ENCODE assay signal across 6 cellular contexts in the genomic region with DNA sequence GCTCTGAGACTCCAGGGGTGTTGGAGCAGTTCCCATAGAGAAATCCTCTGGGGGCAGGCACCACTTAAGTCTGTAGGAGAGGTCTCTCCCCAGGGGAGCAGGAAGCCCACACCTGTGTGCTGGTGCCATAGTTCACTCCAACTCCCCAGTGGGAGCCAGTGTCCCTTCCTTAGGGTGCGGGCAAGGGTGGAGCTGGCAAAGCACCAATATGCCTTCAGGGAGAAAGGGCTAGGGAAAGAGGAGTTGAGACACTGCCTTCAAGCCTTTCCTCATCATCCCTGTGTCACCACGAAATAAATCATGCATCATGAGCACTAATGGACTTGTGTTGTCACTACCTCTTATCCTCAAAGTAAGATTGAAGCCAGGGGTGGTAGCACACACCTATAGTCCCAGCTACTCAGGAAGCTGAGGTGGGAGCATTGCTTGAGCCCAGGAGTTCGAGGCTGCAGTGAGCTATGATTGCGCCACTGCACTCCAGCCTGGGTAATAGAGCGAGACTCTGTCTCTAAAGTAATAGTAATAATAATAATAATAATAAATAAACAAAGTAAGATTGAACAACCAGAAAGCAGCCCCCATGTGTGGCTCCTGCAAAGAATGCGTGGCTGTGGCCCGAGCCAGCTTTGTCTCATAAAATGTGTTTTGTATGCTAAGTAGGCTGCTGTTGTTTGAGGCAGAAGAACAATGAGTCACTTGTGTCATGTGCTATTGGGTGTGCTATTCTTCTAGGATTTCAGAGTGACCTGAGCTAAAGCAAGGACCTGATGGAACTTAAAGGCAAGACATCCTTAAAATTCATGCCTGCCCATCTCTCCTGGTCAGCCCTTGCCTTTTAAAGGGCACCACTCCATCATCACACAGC. TPM values are rescaled to one million over a fixed set of nuclear protein-coding genes. Genes with fewer than 3 reads are reported as not detected.
DNase-seq lines count a peak whose midpoint lies in the region; ATAC-seq, FAIRE-seq and TF ChIP-seq lines count a peak whose summit lies in the region.

No MANE protein-coding gene starts in this region.

- ATAC-seq in K562 = no peak
- no peak for ATAC-seq in GM19455 (IDR thresholded peaks at IDR 0.05; ENCODE audit: unreplicated experiment)
- ATAC-seq in HG02798 (IDR thresholded peaks at IDR 0.05; ENCODE audit: poor library complexity, unreplicated experiment) = no peak

- 0 out of 5 replicates have a peak, but pooled peaks cover 0 to 3% of the 10 kb centered on the region in 2 experiments for H3K4me1 ChIP-seq in K562 (replicated peaks in 1 of 2; ENCODE audit: control insufficient read depth in 2 of 2, insufficient read depth in 2 of 2, low read length in 2 of 2)
- H3K4me1 ChIP-seq in mesenchymal stem cell (ENCODE audit: control insufficient read depth, insufficient read depth, low read depth, low read length) = peaks cover 14% of the 10 kb centered on the region

- no peak overlapping the region for H2AFZ ChIP-seq in K562 (ENCODE audit: low read depth, low read length)
- no peak overlapping the region for H2AFZ ChIP-seq in mesenchymal stem cell (ENCODE audit: low read depth, low read length)

- H3K27me3 ChIP-seq in K562 (ENCODE audit: control insufficient read depth in 2 of 2, insufficient read depth in 2 of 2, low read length in 2 of 2) (peaks cover 38 to 43% of the 10 kb centered on the region in 2 experiments; a peak in 4 of 5 replicates), mesenchymal stem cell (ENCODE audit: control insufficient read depth in 1 of 2, insufficient read depth in 1 of 2, low read length in 2 of 2) (no peaks in the 10 kb centered on the region)

- no peaks in the 10 kb centered on the region for H3K36me3 ChIP-seq in K562 (ENCODE audit: control insufficient read depth, insufficient read depth, low read length)
- H3K36me3 ChIP-seq in mesenchymal stem cell (ENCODE audit: control insufficient read depth in 1 of 2, insufficient read depth in 2 of 2, low read depth in 1 of 2, low read length in 2 of 2) = no peaks in the 10 kb centered on the region

- in situ Hi-C loops in K562 (cut with MboI) = no loop called here
- in situ Hi-C loops in G401 (cut with HindIII; ENCODE audit: low sequenced_read_pairs) = no loop called here

- CTCF ChIA-PET in K562 (lab: Yijun Ruan, JAX; ENCODE audit: low intra/inter-chr PET ratio) = no interaction called here

- intact Hi-C loops in K562 (cut with micrococcal nuclease) = no loop called here

- TF ChIP-seq EP300 in K562 (IDR thresholded peaks at IDR 0.05; ENCODE audit: low read length) = no peak

- H2AK5ac ChIP-seq in mesenchymal stem cell (ENCODE audit: low read length, severe bottlenecking) = peak overlapping the region; percentile 33

- no peaks in the 10 kb centered on the region for H3K9me3 ChIP-seq in K562 (replicated peaks; ENCODE audit: control insufficient read depth, insufficient read depth, low read depth, low read length)
- H3K9me3 ChIP-seq in mesenchymal stem cell (ENCODE audit: control insufficient read depth, low read length) = no peaks in the 10 kb centered on the region

- 4% methylated on average over 7 of the region's 7 CpGs for WGBS in K562 (ENCODE audit: insufficient coverage, low coverage, missing lambda C conversion rate)
- 86% methylated on average over 4 of the region's 7 CpGs for WGBS in mesenchymal stem cell

- no peak overlapping the region for H3K9ac ChIP-seq in K562 (ENCODE audit: insufficient read depth in 1 of 2, low read depth in 2 of 2, low read length in 2 of 2)
- H3K9ac ChIP-seq in mesenchymal stem cell (ENCODE audit: low read length) = no peak overlapping the region

- TF ChIP-seq CTCF in K562 (IDR thresholded peaks at IDR 0.05 in 2 of 3, conservative IDR thresholded peaks at IDR 0.05 in 1 of 3; ENCODE audit: insufficient read depth in 2 of 3, low read depth in 1 of 3, low read length in 3 of 3) = no peak

- no peak for FAIRE-seq in K562 (lab: Jason Lieb, UNC)

- H3K27ac ChIP-seq in K562 (ENCODE audit: extremely low read depth, low read depth, low read length) (no peak overlapping the region), mesenchymal stem cell (ENCODE audit: low read length, poor library complexity, severe bottlenecking) (no peak overlapping the region)

- POLR2A ChIA-PET in K562 (lab: Yijun Ruan, JAX) = interaction anchor here (0.5 to 1.5 kb wide), 4 partner anchors 9 to 270 kb away, joined by 3 to 5 read pairs (median 4); no protein-coding TSS in a partner anchor

- no peaks in the 10 kb centered on the region for H3K79me2 ChIP-seq in K562 (ENCODE audit: control insufficient read depth, insufficient read depth, low read length)

- peaks cover 6% of the 10 kb centered on the region for H4K20me1 ChIP-seq in K562 (replicated peaks; ENCODE audit: control insufficient read depth, insufficient read depth, low read length)

- TF ChIP-seq POLR2A in K562 (conservative IDR thresholded peaks at IDR 0.05) = no peak

- no peak overlapping the region for H3K4me2 ChIP-seq in K562 (ENCODE audit: insufficient read depth, low read length)
- H3K4me2 ChIP-seq in mesenchymal stem cell (ENCODE audit: low read length, poor library complexity, severe bottlenecking) = no peak overlapping the region

- H2BK120ac ChIP-seq in mesenchymal stem cell (ENCODE audit: low read depth, low read length) = no peak overlapping the region

- no peak overlapping the region for H2BK15ac ChIP-seq in mesenchymal stem cell (ENCODE audit: low read depth, poor library complexity, severe bottlenecking)

- H2BK12ac ChIP-seq in mesenchymal stem cell (ENCODE audit: low read length in 2 of 2) = peak overlapping the region in 1 of 2 experiments; percentile 12

- no peaks in the 10 kb centered on the region for H3K79me1 ChIP-seq in mesenchymal stem cell (replicated peaks; ENCODE audit: low read length, poor library complexity, severe bottlenecking)

- H3K4ac ChIP-seq in mesenchymal stem cell (ENCODE audit: low read depth in 1 of 2, low read length in 2 of 2) = no peak overlapping the region

- BruUV-seq in K562 (replicated peaks; lab: Mats Ljungman, UMichigan) = no TSS peak

- TF ChIP-seq RAD21 in K562 (CRISPR knock-in tag; conservative IDR thresholded peaks at IDR 0.05 in 1 of 2, IDR thresholded peaks at IDR 0.05 in 1 of 2) = no peak

- no peak overlapping the region for H3K4me3 ChIP-seq in K562
- no peak overlapping the region for H3K4me3 ChIP-seq in mesenchymal stem cell (ENCODE audit: insufficient read depth in 1 of 2, low read depth in 1 of 2, low read length in 2 of 2)

- H2BK5ac ChIP-seq in mesenchymal stem cell (ENCODE audit: low read depth, low read length, poor library complexity, severe bottlenecking) = no peak overlapping the region

- H3K23ac ChIP-seq in mesenchymal stem cell (ENCODE audit: low read length in 2 of 2) = no peak overlapping the region

- H4K8ac ChIP-seq in mesenchymal stem cell (ENCODE audit: low read length) = no peak overlapping the region

- H4K91ac ChIP-seq in mesenchymal stem cell (ENCODE audit: low read length) = no peak overlapping the region

- no peak overlapping the region for H3K14ac ChIP-seq in mesenchymal stem cell (ENCODE audit: low read length in 2 of 2)

- H3K9me1 ChIP-seq in K562 (ENCODE audit: control insufficient read depth, insufficient read depth, low read length) = no peaks in the 10 kb centered on the region

- DNase-seq in EH (ENCODE audit: low read depth) (peak; percentile 58), K562 (ENCODE audit: extremely low read depth in 1 of 4, low spot score in 3 of 4) (no peak), mesenchymal stem cell (peak; percentile 42), G401 (ENCODE audit: low spot score) (no peak)

- peak overlapping the region in 1 of 2 experiments; percentile 15 for H3K18ac ChIP-seq in mesenchymal stem cell (ENCODE audit: low read depth in 1 of 2, low read length in 2 of 2)

RNA-seq across cellular contexts. Expression of a gene that starts 6.7 kb away (rescaled TPM):
- total RNA-seq in K562 (2011; cell fraction: chromatin; rRNA removed; ENCODE audit: low replicate concordance) = 0.46 and 3.1 TPM in 2 replicates
- total RNA-seq in K562 (2011; cell fraction: nucleolus; rRNA removed) = 1.6 and 4.2 TPM in 2 replicates
- 0.81 and 2.3 TPM in 2 replicates for total RNA-seq in K562 (2011; cell fraction: nucleoplasm; rRNA removed)
- total RNA-seq in K562 (2014; rRNA removed) (0.14 and 0.16 TPM in 2 replicates), K562 (2014; rRNA removed; fragmentation: Illumina TruSeq; extraction: Trizol) (not detected in 2 replicates), K562 (2015; rRNA removed; fragmentation: Illumina TruSeq; extraction: Trizol) (0.04 TPM in 1 of 2 replicates, not detected in the other), K562 (2021) (0.20 and 0.31 TPM in 2 replicates)
- polyA plus RNA-seq in K562 (2011; rRNA removed) (0.32 and 0.49 TPM in 2 replicates), K562 (2014; fragmentation: Illumina TruSeq; extraction: Trizol) (0.07 and 0.17 TPM in 2 replicates), K562 (2014; fragmentation: Nextera tagmentation; extraction: Ambion mirVana) (not detected), K562 (2014; rRNA removed) (0.08 and 0.66 TPM in 2 replicates)
- 0.09 and 1.1 TPM in 2 replicates for polyA plus RNA-seq in K562 (2011; cell fraction: cytosol; rRNA removed)
- polyA plus RNA-seq in K562 (2011; cell fraction: nucleus; rRNA removed) = 0.59 and 3.8 TPM in 2 replicates
- 0.30 and 0.54 TPM in 2 replicates for polyA plus RNA-seq in K562 (2012)
- 1.2 TPM in 1 of 2 replicates, not detected in the other for polyA minus RNA-seq in K562 (2011; rRNA and poly(A)+ RNA removed)
- polyA minus RNA-seq in K562 (2011; cell fraction: cytosol; rRNA and poly(A)+ RNA removed) = 1.4 TPM in 1 of 2 replicates, not detected in the other
- 0.67 and 0.94 TPM in 2 replicates for polyA minus RNA-seq in K562 (2011; cell fraction: nucleus; rRNA and poly(A)+ RNA removed)
- 0.06 TPM for polyA plus RNA-seq in mesenchymal stem cell (2013, experiment 1 of 2)
- polyA plus RNA-seq in mesenchymal stem cell (2013, experiment 2 of 2) = 0.15 TPM
- not detected in 2 replicates for total RNA-seq in G401 (2014; rRNA removed; shearing (Covaris generic))

RNA-seq across cellular contexts. Expression of a gene that starts 8.7 kb away (rescaled TPM):
- not detected in 2 replicates for total RNA-seq in K562 (2011; cell fraction: chromatin; rRNA removed; ENCODE audit: low replicate concordance)
- total RNA-seq in K562 (2011; cell fraction: nucleolus; rRNA removed) = not detected in 2 replicates
- total RNA-seq in K562 (2011; cell fraction: nucleoplasm; rRNA removed) = not detected in 2 replicates
- not detected in 2 replicates for total RNA-seq in K562 (2014; rRNA removed)
- total RNA-seq in K562 (2014; rRNA removed; fragmentation: Illumina TruSeq; extraction: Trizol) = not detected in 2 replicates
- total RNA-seq in K562 (2015; rRNA removed; fragmentation: Illumina TruSeq; extraction: Trizol) = not detected in 2 replicates
- total RNA-seq in K562 (2021) = not detected in 2 replicates
- not detected in 2 replicates for polyA plus RNA-seq in K562 (2011; rRNA removed)
- polyA plus RNA-seq in K562 (2011; cell fraction: cytosol; rRNA removed) = not detected in 2 replicates
- polyA plus RNA-seq in K562 (2011; cell fraction: nucleus; rRNA removed) = not detected in 2 replicates
- polyA plus RNA-seq in K562 (2012) = 0.06 TPM in 1 of 2 replicates, not detected in the other
- polyA plus RNA-seq in K562 (2014; fragmentation: Illumina TruSeq; extraction: Trizol) = not detected in 2 replicates
- polyA plus RNA-seq in K562 (2014; fragmentation: Nextera tagmentation; extraction: Ambion mirVana) = not detected
- polyA plus RNA-seq in K562 (2014; rRNA removed) = 0.21 TPM in 1 of 2 replicates, not detected in the other
- polyA minus RNA-seq in K562 (2011; rRNA and poly(A)+ RNA removed) = not detected in 2 replicates
- polyA minus RNA-seq in K562 (2011; cell fraction: cytosol; rRNA and poly(A)+ RNA removed) = not detected in 2 replicates
- polyA minus RNA-seq in K562 (2011; cell fraction: nucleus; rRNA and poly(A)+ RNA removed) = not detected in 2 replicates
- not detected for polyA plus RNA-seq in mesenchymal stem cell (2013, experiment 1 of 2)
- polyA plus RNA-seq in mesenchymal stem cell (2013, experiment 2 of 2) = not detected
- total RNA-seq in G401 (2014; rRNA removed; shearing (Covaris generic)) = not detected in 2 replicates

RNA-seq across cellular contexts. Expression of a gene that starts 24.3 kb away (rescaled TPM):
- 0.21 and 0.30 TPM in 2 replicates for total RNA-seq in K562 (2011; cell fraction: chromatin; rRNA removed; ENCODE audit: low replicate concordance)
- 0.33 and 0.53 TPM in 2 replicates for total RNA-seq in K562 (2011; cell fraction: nucleolus; rRNA removed)
- 0.37 and 0.76 TPM in 2 replicates for total RNA-seq in K562 (2011; cell fraction: nucleoplasm; rRNA removed)
- total RNA-seq in K562 (2014; rRNA removed) (not detected in 2 replicates), K562 (2014; rRNA removed; fragmentation: Illumina TruSeq; extraction: Trizol) (not detected in 2 replicates), K562 (2015; rRNA removed; fragmentation: Illumina TruSeq; extraction: Trizol) (not detected in 2 replicates), K562 (2021) (0.45 TPM in 1 of 2 replicates, not detected in the other)
- polyA plus RNA-seq in K562 (2011; rRNA removed) (0.08 and 0.35 TPM in 2 replicates), K562 (2014; fragmentation: Illumina TruSeq; extraction: Trizol) (0.07 TPM in 1 of 2 replicates, not detected in the other), K562 (2014; fragmentation: Nextera tagmentation; extraction: Ambion mirVana) (not detected), K562 (2014; rRNA removed) (0.67 TPM in 1 of 2 replicates, not detected in the other)
- 0.42 and 0.58 TPM in 2 replicates for polyA plus RNA-seq in K562 (2011; cell fraction: cytosol; rRNA removed)
- 1.0 and 1.2 TPM in 2 replicates for polyA plus RNA-seq in K562 (2011; cell fraction: nucleus; rRNA removed)
- polyA plus RNA-seq in K562 (2012) = 0.13 and 1.1 TPM in 2 replicates
- not detected in 2 replicates for polyA minus RNA-seq in K562 (2011; rRNA and poly(A)+ RNA removed)
- not detected in 2 replicates for polyA minus RNA-seq in K562 (2011; cell fraction: cytosol; rRNA and poly(A)+ RNA removed)
- polyA minus RNA-seq in K562 (2011; cell fraction: nucleus; rRNA and poly(A)+ RNA removed) = not detected in 2 replicates
- polyA plus RNA-seq in mesenchymal stem cell (2013, experiment 1 of 2) = 0.03 TPM
- polyA plus RNA-seq in mesenchymal stem cell (2013, experiment 2 of 2) = 0.04 TPM
- not detected in 2 replicates for total RNA-seq in G401 (2014; rRNA removed; shearing (Covaris generic))

RNA-seq across cellular contexts. Expression of a gene that starts 43.5 kb away (rescaled TPM):
- total RNA-seq in K562 (2011; cell fraction: chromatin; rRNA removed; ENCODE audit: low replicate concordance) = not detected in 2 replicates
- not detected in 2 replicates for total RNA-seq in K562 (2011; cell fraction: nucleolus; rRNA removed)
- not detected in 2 replicates for total RNA-seq in K562 (2011; cell fraction: nucleoplasm; rRNA removed)
- total RNA-seq in K562 (2014; rRNA removed) (not detected in 2 replicates), K562 (2014; rRNA removed; fragmentation: Illumina TruSeq; extraction: Trizol) (not detected in 2 replicates), K562 (2015; rRNA removed; fragmentation: Illumina TruSeq; extraction: Trizol) (not detected in 2 replicates), K562 (2021) (not detected in 2 replicates)
- polyA plus RNA-seq in K562 (2011; rRNA removed) (not detected in 2 replicates), K562 (2014; fragmentation: Illumina TruSeq; extraction: Trizol) (not detected in 2 replicates), K562 (2014; fragmentation: Nextera tagmentation; extraction: Ambion mirVana) (not detected), K562 (2014; rRNA removed) (not detected in 2 replicates)
- not detected in 2 replicates for polyA plus RNA-seq in K562 (2011; cell fraction: cytosol; rRNA removed)
- polyA plus RNA-seq in K562 (2011; cell fraction: nucleus; rRNA removed) = not detected in 2 replicates
- polyA plus RNA-seq in K562 (2012) = not detected in 2 replicates
- polyA minus RNA-seq in K562 (2011; rRNA and poly(A)+ RNA removed) = not detected in 2 replicates
- polyA minus RNA-seq in K562 (2011; cell fraction: cytosol; rRNA and poly(A)+ RNA removed) = not detected in 2 replicates
- not detected in 2 replicates for polyA minus RNA-seq in K562 (2011; cell fraction: nucleus; rRNA and poly(A)+ RNA removed)
- 0.07 TPM for polyA plus RNA-seq in mesenchymal stem cell (2013, experiment 1 of 2)
- polyA plus RNA-seq in mesenchymal stem cell (2013, experiment 2 of 2) = not detected
- not detected in 2 replicates for total RNA-seq in G401 (2014; rRNA removed; shearing (Covaris generic))

Comparison
In these comparisons a context has a peak if more than half of its experiments do, and no peak if none do; other contexts are left out.
1. DNase-seq: peak in EH (single experiment) and mesenchymal stem cell (single experiment); none in K562 (0 of 4) and G401 (single experiment).